ENCODE assay signal across 10 cellular contexts in genomic region chr5:32231929-32232328, GRCh38. TPM values are rescaled to one million over a fixed set of nuclear protein-coding genes. Genes with fewer than 3 reads are reported as not detected.
DNase-seq lines count a peak whose midpoint lies in the region; ATAC-seq and TF ChIP-seq lines count a peak whose summit lies in the region.
"Had no signal": no experiment of that assay in that cellular context is flagged by ENCODE, and none has a peak within 500 bp of the region (broad histone marks: within the 10 kb centered on the region; RNA-seq: fewer than 3 reads in every experiment).

No MANE protein-coding gene starts in this region.

- no peaks in the 10 kb centered on the region; the same call in 1 of the 2 replicates for H3K27me3 Mint-ChIP-seq in WTC11 (ENCODE audit: low read depth)
- H3K27me3 Mint-ChIP-seq: activated CD4-positive, alpha-beta memory T cell treated with anti-CD3 and anti-CD28 coated beads, Interleukin-2, amount 10 ng/mL, durations not matched to agents 7 days and 5 days had no signal

- 17% methylated on average over 5 of the region's 8 CpGs for WGBS in right lobe of liver (ENCODE audit: insufficient coverage, low coverage, low lambda C conversion rate, missing lambda C conversion rate)

- intact Hi-C loops in right lobe of liver (cut with DNase I), result loop anchor here (10.0 kb wide), 1 partner anchor 93 kb away; no protein-coding TSS in a partner anchor

- peaks cover 0 to 8% (median 0%) of the 10 kb centered on the region in 4 donors for H3K36me3 ChIP-seq in right lobe of liver

- TF ChIP-seq CTCF in 22Rv1 (IDR thresholded peaks at IDR 0.05) (no peak), WTC11 (IDR thresholded peaks at IDR 0.05) (no peak), right lobe of liver (IDR thresholded peaks at IDR 0.05) (no peak), GM13976 (IDR thresholded peaks at IDR 0.05; ENCODE audit: borderline replicate concordance, control extremely low read depth, extremely low read depth, insufficient read depth, missing control alignments) (no peak)

- H3K9me3 ChIP-seq in right lobe of liver, result no peaks in the 10 kb centered on the region
- H3K9me3 ChIP-seq: HAP-1 had no signal

- peaks cover under 1% of the 10 kb centered on the region; the same call in 1 of the 2 replicates for H3K9me3 Mint-ChIP-seq in WTC11
- H3K9me3 Mint-ChIP-seq: activated CD4-positive, alpha-beta memory T cell treated with anti-CD3 and anti-CD28 coated beads, Interleukin-2, amount 10 ng/mL, durations not matched to agents 7 days and 5 days had no signal

- no peak for DNase-seq in WTC11 (ENCODE audit: low spot score)
- peak in 1 of 3 donors; percentile 31 for DNase-seq in right lobe of liver
- DNase-seq in GM13976 (ENCODE audit: low spot score), result no peak
- DNase-seq in 8988T, result no peak
- DNase-seq in SW480 (ENCODE audit: low spot score), result no peak

- H3K4me1 ChIP-seq in right lobe of liver, result peaks cover 0 to 44% (median 22%) of the 10 kb centered on the region in 4 donors
- H3K4me1 ChIP-seq: HAP-1 had no signal

- H3K36me3 Mint-ChIP-seq in WTC11, result peaks cover 65% of the 10 kb centered on the region

- POLR2A ChIA-PET in WTC11 (lab: Charles Lee), result interaction anchor here (1.0 to 1.3 kb wide), 5 partner anchors 58 to 97 kb away, joined by 3 to 4 read pairs (median 3); partner anchors contain the start of gene GOLPH3

- no peaks in the 10 kb centered on the region for H3K27me3 ChIP-seq in right lobe of liver

- CTCF ChIA-PET in WTC11 (lab: Charles Lee), result interaction anchor here (0.6 to 4.5 kb wide), 25 partner anchors 11 to 257 kb away, joined by 3 to 58 read pairs (median 4); partner anchors contain the start of gene GOLPH3

- no peak overlapping the region for H3K4me3 ChIP-seq in right lobe of liver
- H3K4me3 ChIP-seq: HAP-1 had no signal

- H3K4me1 Mint-ChIP-seq in WTC11, result peaks cover 4% of the 10 kb centered on the region; the same call in 1 of the 2 replicates

- no peak overlapping the region; the same call in 1 of the 2 replicates for H3K27ac Mint-ChIP-seq in WTC11
- H3K27ac Mint-ChIP-seq: activated CD4-positive, alpha-beta memory T cell treated with anti-CD3 and anti-CD28 coated beads, Interleukin-2, amount 10 ng/mL, durations not matched to agents 7 days and 5 days had no signal

- peak overlapping the region; percentile 93 for H3K27ac ChIP-seq in 22Rv1
- peak overlapping the region; percentile 69 to 86 (median 82) for H3K27ac ChIP-seq in right lobe of liver

- TF ChIP-seq POLR2A in right lobe of liver (IDR thresholded peaks at IDR 0.05), result no peak

- in situ Hi-C loops in GM13976 (cut with MboI; ENCODE audit: low sequenced_read_pairs, unreplicated experiment), result loop anchor here (10.0 kb wide), 1 partner anchor 383 kb away; no protein-coding TSS in a partner anchor

- H3K4me3 Mint-ChIP-seq in WTC11, result no peak overlapping the region
- H3K4me3 Mint-ChIP-seq: activated CD4-positive, alpha-beta memory T cell treated with anti-CD3 and anti-CD28 coated beads, Interleukin-2, amount 10 ng/mL, durations not matched to agents 7 days and 5 days had no signal

- ATAC-seq in HG02610 (IDR thresholded peaks at IDR 0.05; ENCODE audit: unreplicated experiment), result peak; percentile 7
- peak; percentile 46 for ATAC-seq in WTC11
- ATAC-seq in right lobe of liver, result no peak
- ATAC-seq in HG03520 (IDR thresholded peaks at IDR 0.05; ENCODE audit: unreplicated experiment), result no peak

TF ChIP-seq in WTC11, 78 proteins besides CTCF, POLR2A, EP300 and RAD21 (continues in another document):
- TF ChIP-seq ELF4 (CRISPR knock-in tag; IDR thresholded peaks at IDR 0.05; ENCODE audit: low read depth) (no peak), ZNF512 (CRISPR knock-in tag; IDR thresholded peaks at IDR 0.05; ENCODE audit: borderline replicate concordance) (no peak), KAT7 (CRISPR knock-in tag; IDR thresholded peaks at IDR 0.05; ENCODE audit: borderline replicate concordance) (no peak), SOX15 (CRISPR knock-in tag; IDR thresholded peaks at IDR 0.05) (no peak), OVOL2 (CRISPR knock-in tag; IDR thresholded peaks at IDR 0.05; ENCODE audit: borderline replicate concordance) (no peak), RELA (CRISPR knock-in tag; IDR thresholded peaks at IDR 0.05; ENCODE audit: borderline replicate concordance) (no peak), TCF7 (CRISPR knock-in tag; IDR thresholded peaks at IDR 0.05; ENCODE audit: low read depth) (no peak), FOXJ3 (CRISPR knock-in tag; IDR thresholded peaks at IDR 0.05; ENCODE audit: borderline replicate concordance) (no peak)
- TF ChIP-seq, protein P1, sequence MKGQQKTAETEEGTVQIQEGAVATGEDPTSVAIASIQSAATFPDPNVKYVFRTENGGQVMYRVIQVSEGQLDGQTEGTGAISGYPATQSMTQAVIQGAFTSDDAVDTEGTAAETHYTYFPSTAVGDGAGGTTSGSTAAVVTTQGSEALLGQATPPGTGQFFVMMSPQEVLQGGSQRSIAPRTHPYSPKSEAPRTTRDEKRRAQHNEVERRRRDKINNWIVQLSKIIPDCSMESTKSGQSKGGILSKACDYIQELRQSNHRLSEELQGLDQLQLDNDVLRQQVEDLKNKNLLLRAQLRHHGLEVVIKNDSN (CRISPR knock-in tag; IDR thresholded peaks at IDR 0.05), result no peak
- TF ChIP-seq, protein P2, sequence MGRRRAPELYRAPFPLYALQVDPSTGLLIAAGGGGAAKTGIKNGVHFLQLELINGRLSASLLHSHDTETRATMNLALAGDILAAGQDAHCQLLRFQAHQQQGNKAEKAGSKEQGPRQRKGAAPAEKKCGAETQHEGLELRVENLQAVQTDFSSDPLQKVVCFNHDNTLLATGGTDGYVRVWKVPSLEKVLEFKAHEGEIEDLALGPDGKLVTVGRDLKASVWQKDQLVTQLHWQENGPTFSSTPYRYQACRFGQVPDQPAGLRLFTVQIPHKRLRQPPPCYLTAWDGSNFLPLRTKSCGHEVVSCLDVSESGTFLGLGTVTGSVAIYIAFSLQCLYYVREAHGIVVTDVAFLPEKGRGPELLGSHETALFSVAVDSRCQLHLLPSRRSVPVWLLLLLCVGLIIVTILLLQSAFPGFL (CRISPR knock-in tag; IDR thresholded peaks at IDR 0.05; ENCODE audit: borderline replicate concordance), result no peak
- TF ChIP-seq, protein P3, sequence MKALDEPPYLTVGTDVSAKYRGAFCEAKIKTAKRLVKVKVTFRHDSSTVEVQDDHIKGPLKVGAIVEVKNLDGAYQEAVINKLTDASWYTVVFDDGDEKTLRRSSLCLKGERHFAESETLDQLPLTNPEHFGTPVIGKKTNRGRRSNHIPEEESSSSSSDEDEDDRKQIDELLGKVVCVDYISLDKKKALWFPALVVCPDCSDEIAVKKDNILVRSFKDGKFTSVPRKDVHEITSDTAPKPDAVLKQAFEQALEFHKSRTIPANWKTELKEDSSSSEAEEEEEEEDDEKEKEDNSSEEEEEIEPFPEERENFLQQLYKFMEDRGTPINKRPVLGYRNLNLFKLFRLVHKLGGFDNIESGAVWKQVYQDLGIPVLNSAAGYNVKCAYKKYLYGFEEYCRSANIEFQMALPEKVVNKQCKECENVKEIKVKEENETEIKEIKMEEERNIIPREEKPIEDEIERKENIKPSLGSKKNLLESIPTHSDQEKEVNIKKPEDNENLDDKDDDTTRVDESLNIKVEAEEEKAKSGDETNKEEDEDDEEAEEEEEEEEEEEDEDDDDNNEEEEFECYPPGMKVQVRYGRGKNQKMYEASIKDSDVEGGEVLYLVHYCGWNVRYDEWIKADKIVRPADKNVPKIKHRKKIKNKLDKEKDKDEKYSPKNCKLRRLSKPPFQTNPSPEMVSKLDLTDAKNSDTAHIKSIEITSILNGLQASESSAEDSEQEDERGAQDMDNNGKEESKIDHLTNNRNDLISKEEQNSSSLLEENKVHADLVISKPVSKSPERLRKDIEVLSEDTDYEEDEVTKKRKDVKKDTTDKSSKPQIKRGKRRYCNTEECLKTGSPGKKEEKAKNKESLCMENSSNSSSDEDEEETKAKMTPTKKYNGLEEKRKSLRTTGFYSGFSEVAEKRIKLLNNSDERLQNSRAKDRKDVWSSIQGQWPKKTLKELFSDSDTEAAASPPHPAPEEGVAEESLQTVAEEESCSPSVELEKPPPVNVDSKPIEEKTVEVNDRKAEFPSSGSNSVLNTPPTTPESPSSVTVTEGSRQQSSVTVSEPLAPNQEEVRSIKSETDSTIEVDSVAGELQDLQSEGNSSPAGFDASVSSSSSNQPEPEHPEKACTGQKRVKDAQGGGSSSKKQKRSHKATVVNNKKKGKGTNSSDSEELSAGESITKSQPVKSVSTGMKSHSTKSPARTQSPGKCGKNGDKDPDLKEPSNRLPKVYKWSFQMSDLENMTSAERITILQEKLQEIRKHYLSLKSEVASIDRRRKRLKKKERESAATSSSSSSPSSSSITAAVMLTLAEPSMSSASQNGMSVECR (CRISPR knock-in tag; IDR thresholded peaks at IDR 0.05; ENCODE audit: borderline replicate concordance), result no peak
- TF ChIP-seq, protein P4, sequence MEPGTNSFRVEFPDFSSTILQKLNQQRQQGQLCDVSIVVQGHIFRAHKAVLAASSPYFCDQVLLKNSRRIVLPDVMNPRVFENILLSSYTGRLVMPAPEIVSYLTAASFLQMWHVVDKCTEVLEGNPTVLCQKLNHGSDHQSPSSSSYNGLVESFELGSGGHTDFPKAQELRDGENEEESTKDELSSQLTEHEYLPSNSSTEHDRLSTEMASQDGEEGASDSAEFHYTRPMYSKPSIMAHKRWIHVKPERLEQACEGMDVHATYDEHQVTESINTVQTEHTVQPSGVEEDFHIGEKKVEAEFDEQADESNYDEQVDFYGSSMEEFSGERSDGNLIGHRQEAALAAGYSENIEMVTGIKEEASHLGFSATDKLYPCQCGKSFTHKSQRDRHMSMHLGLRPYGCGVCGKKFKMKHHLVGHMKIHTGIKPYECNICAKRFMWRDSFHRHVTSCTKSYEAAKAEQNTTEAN (CRISPR knock-in tag; IDR thresholded peaks at IDR 0.05), result no peak
- TF ChIP-seq, protein P5, sequence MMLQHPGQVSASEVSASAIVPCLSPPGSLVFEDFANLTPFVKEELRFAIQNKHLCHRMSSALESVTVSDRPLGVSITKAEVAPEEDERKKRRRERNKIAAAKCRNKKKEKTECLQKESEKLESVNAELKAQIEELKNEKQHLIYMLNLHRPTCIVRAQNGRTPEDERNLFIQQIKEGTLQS (CRISPR knock-in tag; conservative IDR thresholded peaks at IDR 0.05), result no peak

RNA-seq across cellular contexts. Expression of gene GOLPH3, which starts 57.8 kb away (rescaled TPM):
- total RNA-seq in WTC11 (2021), result 88.7 to 101 TPM (median 95.4 TPM) in 3 replicates
- total RNA-seq in right lobe of liver, result 100 to 1,000 TPM in 3 of 6 experiments, 10 to 100 TPM in 3; 59.1 to 141 (median 95.9) TPM

Comparison
In these comparisons a context has a peak if more than half of its experiments do, and no peak if none do; other contexts are left out.
1. ATAC-seq: peak in HG02610 (single experiment) and WTC11 (single experiment); none in right lobe of liver (0 of 4) and HG03520 (single experiment).